ENCODE assay signal across 15 cellular contexts in genomic region chr15:65245096-65245849, GRCh38. TPM values are rescaled to one million over a fixed set of nuclear protein-coding genes. Genes with fewer than 3 reads are reported as not detected.
DNase-seq lines count a peak whose midpoint lies in the region; ATAC-seq lines count a peak whose summit lies in the region.
"Had no signal": no experiment of that assay in that cellular context is flagged by ENCODE, and none has a peak within 500 bp of the region (broad histone marks: within the 10 kb centered on the region; RNA-seq: fewer than 3 reads in every experiment).

No MANE protein-coding gene starts in this region.

- intact Hi-C loops in Right ventricle myocardium inferior (cut with DNase I): no loop called here

- ATAC-seq in Right ventricle myocardium inferior (peak; percentile 94), GM18498 (IDR thresholded peaks at IDR 0.05; ENCODE audit: unreplicated experiment) (no peak), HG03460 (IDR thresholded peaks at IDR 0.05; ENCODE audit: unreplicated experiment) (no peak)

- no peak overlapping the region for H4K8ac ChIP-seq in neuronal stem cell (ENCODE audit: low read depth, low read length)

- H2BK15ac ChIP-seq in neuronal stem cell (ENCODE audit: low read length): no peak overlapping the region

- peak overlapping the region; percentile 63 for H3K18ac ChIP-seq in neuronal stem cell (ENCODE audit: low read length)

- H4K91ac ChIP-seq in neuronal stem cell (ENCODE audit: low read depth, low read length, poor library complexity): peak overlapping the region; percentile 5

- no peak overlapping the region for H2AFZ ChIP-seq in neuronal stem cell (ENCODE audit: low read length)

- no peak overlapping the region for H3K4me3 ChIP-seq in adipocyte (ENCODE audit: low read length)
- no peak overlapping the region for H3K4me3 ChIP-seq in neuronal stem cell (ENCODE audit: low read length in 2 of 2)
- H3K4me3 ChIP-seq: thoracic aorta had no signal

- H3K27me3 ChIP-seq in adipocyte (replicated peaks; ENCODE audit: control insufficient read depth, insufficient read depth, low read length) (no peaks in the 10 kb centered on the region), neuronal stem cell (ENCODE audit: control insufficient read depth in 3 of 3, insufficient read depth in 3 of 3, low read depth in 1 of 3, low read length in 3 of 3) (no peaks in the 10 kb centered on the region)

- no peaks in the 10 kb centered on the region for H3K79me1 ChIP-seq in neuronal stem cell (ENCODE audit: low read depth, low read length)

- no CpG with 5 or more reads among the region's 11 CpGs for WGBS in neuronal stem cell (ENCODE audit: extremely low coverage in 2 of 2, insufficient read length in 2 of 2, insufficient replicate concordance in 1 of 2), 2 donors

- no peak overlapping the region for H3K4ac ChIP-seq in neuronal stem cell (ENCODE audit: low read length)

- no peak overlapping the region for H3K27ac ChIP-seq in neuronal stem cell (replicated peaks; ENCODE audit: low read length)
- H3K27ac ChIP-seq: epithelial cell of prostate, RWPE1, thoracic aorta had no signal

- no peaks in the 10 kb centered on the region for H3K9me3 ChIP-seq in adipocyte (ENCODE audit: control insufficient read depth, low read length)
- no peaks in the 10 kb centered on the region for H3K9me3 ChIP-seq in neuronal stem cell (replicated peaks in 1 of 2; ENCODE audit: control insufficient read depth in 2 of 2, insufficient read depth in 1 of 2, low read depth in 1 of 2, low read length in 2 of 2)
- H3K9me3 ChIP-seq: thoracic aorta had no signal

- no peak overlapping the region for H2BK120ac ChIP-seq in neuronal stem cell (ENCODE audit: low read depth, low read length)

- no peak overlapping the region for H3K4me2 ChIP-seq in neuronal stem cell (ENCODE audit: insufficient read depth, low read length, poor library complexity, severe bottlenecking)

- H3K9ac ChIP-seq in adipocyte (ENCODE audit: low read length) (no peak overlapping the region), neuronal stem cell (ENCODE audit: low read depth, low read length, poor library complexity) (peak overlapping the region; percentile 25)

- H2AK5ac ChIP-seq in neuronal stem cell (ENCODE audit: low read depth, low read length): peak overlapping the region; percentile 48

- H2BK5ac ChIP-seq in neuronal stem cell (ENCODE audit: low read length): no peak overlapping the region

- H3K36me3 ChIP-seq in adipocyte (ENCODE audit: control insufficient read depth, insufficient read depth, low read length, severe bottlenecking) (no peaks in the 10 kb centered on the region), neuronal stem cell (replicated peaks in 1 of 2; ENCODE audit: control insufficient read depth in 2 of 2, insufficient read depth in 2 of 2, low read length in 2 of 2) (no peaks in the 10 kb centered on the region)
- H3K36me3 ChIP-seq: thoracic aorta had no signal

- peaks cover 14% of the 10 kb centered on the region for H3K4me1 ChIP-seq in adipocyte (ENCODE audit: control insufficient read depth, insufficient read depth, low read length)
- peaks cover 6 to 12% of the 10 kb centered on the region in 2 donors for H3K4me1 ChIP-seq in neuronal stem cell (ENCODE audit: control insufficient read depth in 2 of 2, insufficient read depth in 1 of 2, low read depth in 1 of 2, low read length in 2 of 2)

- no peak overlapping the region for H3K14ac ChIP-seq in neuronal stem cell (ENCODE audit: low read length)

- DNase-seq in AG08396 (ENCODE audit: low spot score): peak; percentile 68
- DNase-seq in adipocyte (ENCODE audit: low read depth): peak; percentile 61
- DNase-seq in Right ventricle myocardium inferior (ENCODE audit: missing footprints): peak; percentile 90
- no peak for DNase-seq in neuronal stem cell (ENCODE audit: low spot score)
- DNase-seq in NCI-H2107 treated with DMSO at 0.1 percent for 48 hours (lab: John Stamatoyannopoulos, UW; ENCODE audit: unreplicated experiment): no peak
- no peak for DNase-seq in NCI-H2171 treated with DMSO at 0.1 percent for 48 hours (lab: John Stamatoyannopoulos, UW)
- DNase-seq: activated CD4-positive, CD25-positive, alpha-beta regulatory T cell treated with anti-CD3 and anti-CD28 coated beads, Interleukin-2, amount 50 U/mL, for 72 hours; activated naive CD4-positive, alpha-beta T cell treated with anti-CD3 and anti-CD28 coated beads for 36 hours; stimulated activated CD4-positive, alpha-beta T cell treated with anti-CD3 and anti-CD28 coated beads, Interleukin-4, amount 100 ng/mL, for 24 hours had no signal

- no peak overlapping the region for H3K23ac ChIP-seq in neuronal stem cell (ENCODE audit: low read depth, low read length, poor library complexity)

- H2BK12ac ChIP-seq in neuronal stem cell (ENCODE audit: low read length): no peak overlapping the region

RNA-seq across cellular contexts. Expression of gene CILP, which starts 34.0 kb away (rescaled TPM):
- total RNA-seq in Right ventricle myocardium inferior: 15.7 TPM
- 0.03 TPM for polyA plus RNA-seq in neuronal stem cell (2013, experiment 1 of 2)
- 0.03 TPM for polyA plus RNA-seq in neuronal stem cell (2013, experiment 2 of 2)
- total RNA-seq: activated naive CD4-positive, alpha-beta T cell treated with anti-CD3 and anti-CD28 coated beads for 36 hours had no signal

RNA-seq across cellular contexts. Expression of gene PARP16, which starts 41.4 kb away (rescaled TPM):
- 4.9 TPM for total RNA-seq in Right ventricle myocardium inferior
- polyA plus RNA-seq in neuronal stem cell (2013, experiment 1 of 2): 11.4 TPM
- polyA plus RNA-seq in neuronal stem cell (2013, experiment 2 of 2): 12.0 TPM

RNA-seq across cellular contexts. Expression of gene RNU5A-1, which starts 50.6 kb away (rescaled TPM):
- not detected for total RNA-seq in Right ventricle myocardium inferior
- not detected for polyA plus RNA-seq in neuronal stem cell (2013, experiment 1 of 2)
- polyA plus RNA-seq in neuronal stem cell (2013, experiment 2 of 2): not detected
- total RNA-seq: activated naive CD4-positive, alpha-beta T cell treated with anti-CD3 and anti-CD28 coated beads for 36 hours; mesenteric fat pad; thoracic aorta had no signal

RNA-seq across cellular contexts. Expression of gene RNU5B-1, which starts 59.2 kb away (rescaled TPM):
- total RNA-seq in Right ventricle myocardium inferior: 25.8 TPM
- polyA plus RNA-seq in neuronal stem cell (2013, experiment 1 of 2): not detected
- not detected for polyA plus RNA-seq in neuronal stem cell (2013, experiment 2 of 2)
- total RNA-seq: activated naive CD4-positive, alpha-beta T cell treated with anti-CD3 and anti-CD28 coated beads for 36 hours; thoracic aorta had no signal

Comparison
In these comparisons a context has a peak if more than half of its experiments do, and no peak if none do; other contexts are left out.
1. DNase-seq: peak in AG08396 (single experiment), adipocyte (single experiment) and Right ventricle myocardium inferior (single experiment); none in neuronal stem cell (single experiment), NCI-H2107 treated with DMSO at 0.1 percent for 48 hours (single experiment) and NCI-H2171 treated with DMSO at 0.1 percent for 48 hours (single experiment).